Comparison of ENCODE assay signal across 30 cellular contexts in genomic region chr21:31107151-31107785, GRCh38.
DNase-seq lines count a peak whose midpoint lies in the region; ATAC-seq and TF ChIP-seq lines count a peak whose summit lies in the region.
"Had no signal": no experiment of that assay in that cellular context is flagged by ENCODE, and none has a peak within 500 bp of the region (broad histone marks: within the 10 kb centered on the region; RNA-seq: fewer than 3 reads in every experiment).

No MANE protein-coding gene starts in this region.

- peak overlapping the region; percentile 77 for H3K27ac Mint-ChIP-seq in endothelial cell (ENCODE audit: unreplicated experiment)
- H3K27ac Mint-ChIP-seq: activated naive CD4-positive, alpha-beta T cell treated with anti-CD3 and anti-CD28 coated beads, Interleukin-2, amount 10 ng/mL, durations not matched to agents 7 days and 5 days; T-helper 17 cell had no signal

- ATAC-seq in GM18502 (IDR thresholded peaks at IDR 0.05; ENCODE audit: poor library complexity, unreplicated experiment) = peak; percentile 17
- ATAC-seq in HG03432 (IDR thresholded peaks at IDR 0.05; ENCODE audit: unreplicated experiment) = peak; percentile 13
- ATAC-seq: left colon, Panc1, SK-N-SH treated with all-trans-retinoic acid at 6 μM for 48 hours, T-helper 17 cell had no signal

- peaks cover 8% of the 10 kb centered on the region for H3K9me3 Mint-ChIP-seq in endothelial cell (ENCODE audit: unreplicated experiment)

- H3K27me3 Mint-ChIP-seq in endothelial cell (ENCODE audit: unreplicated experiment) = peaks cover 2% of the 10 kb centered on the region
- H3K27me3 Mint-ChIP-seq: activated naive CD4-positive, alpha-beta T cell treated with anti-CD3 and anti-CD28 coated beads, Interleukin-2, amount 10 ng/mL, durations not matched to agents 7 days and 5 days; T-helper 17 cell had no signal

- H3K4me1 Mint-ChIP-seq in endothelial cell (ENCODE audit: unreplicated experiment) = peaks cover 41% of the 10 kb centered on the region

- no peak for DNase-seq in endothelial cell (ENCODE audit: low spot score)
- DNase-seq in mesenteric fat pad (ENCODE audit: low spot score) = no peak
- DNase-seq in glomerular visceral epithelial cell (ENCODE audit: extremely low spot score) = no peak
- no peak for DNase-seq in DMS79 treated with DMSO at 0.1 percent for 48 hours (lab: John Stamatoyannopoulos, UW)
- DNase-seq: activated CD4-positive, alpha-beta T cell treated with anti-CD3 and anti-CD28 coated beads, Interleukin-2, amount 50 U/mL, for 4 hours; activated naive CD4-positive, alpha-beta T cell treated with anti-CD3 and anti-CD28 coated beads, Interleukin-2, amount 10 ng/mL, durations not matched to agents 7 days and 5 days; activated T-cell treated with anti-CD3 and anti-CD28 coated beads, Interleukin-2, amount 50 U/mL, for 48 hours; amygdala; C1 segment of cervical spinal cord; effector CD4-positive, alpha-beta T cell; GDM1; HCEC 1CT; hippocampal formation; left colon; mesendoderm; NCI-H146; NCI-H226; NCI-H69; Right ventricle myocardium superior; stimulated activated CD4-positive, alpha-beta T cell treated with anti-CD3 and anti-CD28 coated beads, Interleukin-1b, Interleukin-23, amount 100 ng/mL, for 48 hours; stomach; T-helper 17 cell; thyroid gland had no signal

- peaks cover 31% of the 10 kb centered on the region for H3K36me3 Mint-ChIP-seq in endothelial cell (ENCODE audit: low read depth, unreplicated experiment)

- no peak for TF ChIP-seq CTCF in endothelial cell (IDR thresholded peaks at IDR 0.05; ENCODE audit: unreplicated experiment)

- peak overlapping the region; percentile 66 for H3K4me3 Mint-ChIP-seq in endothelial cell (ENCODE audit: unreplicated experiment)
- H3K4me3 Mint-ChIP-seq: activated naive CD4-positive, alpha-beta T cell treated with anti-CD3 and anti-CD28 coated beads, Interleukin-2, amount 10 ng/mL, durations not matched to agents 7 days and 5 days; T-helper 17 cell had no signal

- peak overlapping the region; percentile 61 for H3K27ac ChIP-seq in temporal lobe (ENCODE audit: low read depth, low read length)
- H3K27ac ChIP-seq: epithelial cell of prostate, parathyroid adenoma, stomach, thyroid gland had no signal
